In genomic region chr6:131641554-131641953, GRCh38 we compare ENCODE assay signal across 26 cellular contexts. TPM values are rescaled to one million over a fixed set of nuclear protein-coding genes. Genes with fewer than 3 reads are reported as not detected.
DNase-seq lines count a peak whose midpoint lies in the region; ATAC-seq, FAIRE-seq and TF ChIP-seq lines count a peak whose summit lies in the region.
"Had no signal": no experiment of that assay in that cellular context is flagged by ENCODE, and none has a peak within 500 bp of the region (broad histone marks: within the 10 kb centered on the region; RNA-seq: fewer than 3 reads in every experiment).

No MANE protein-coding gene starts in this region.

- ATAC-seq in natural killer cell treated with Interleukin-12 subunit alpha and Interleukin-12 subunit beta and Interleukin-15 and Interleukin-18, amount 100 ng/mL, for 72 hours: no peak
- ATAC-seq in natural killer cell (no peak), HG03095 (IDR thresholded peaks at IDR 0.05; ENCODE audit: unreplicated experiment) (no peak)
- ATAC-seq: A549, GM23338, HCT116 had no signal

- no peak for DNase-seq in natural killer cell treated with Interleukin-12 subunit alpha and Interleukin-12 subunit beta and Interleukin-15 and Interleukin-18, amount 100 ng/mL, for 72 hours (ENCODE audit: low spot score)
- no peak for DNase-seq in natural killer cell
- DNase-seq in activated T-helper 2 cell treated with anti-CD3 and anti-CD28 coated beads, Interferon-gamma antibody, Interleukin-2, Interleukin-4, amounts not matched to agents 10 μg/mL and 5 μg/mL and 100 μg/mL, durations not matched to agents 14 hours and 24 hours and 36 hours (ENCODE audit: low spot score): no peak
- peak; percentile 79 for DNase-seq in small intestine
- no peak for DNase-seq in activated naive CD4-positive, alpha-beta T cell treated with anti-CD3 and anti-CD28 coated beads, Interleukin-2, amount 10 ng/mL, durations not matched to agents 7 days and 5 days
- DNase-seq in NCI-H128 (lab: John Stamatoyannopoulos, UW; ENCODE audit: unreplicated experiment): no peak
- DNase-seq: 8988T; C1 segment of cervical spinal cord; Calu3; CD4-positive, alpha-beta memory T cell; COR-L47; DMS53; DMS79 treated with DMSO at 0.1 percent for 48 hours; GF-D8; H9; HFFc6 had no signal

- CTCF ChIA-PET in activated naive CD4-positive, alpha-beta T cell treated with anti-CD3 and anti-CD28 coated beads, Interleukin-2, amount 10 ng/mL, durations not matched to agents 7 days and 5 days (lab: Charles Lee): no interaction called here

- H3K27me3 Mint-ChIP-seq in natural killer cell treated with Interleukin-12 subunit alpha and Interleukin-12 subunit beta and Interleukin-15 and Interleukin-18, amount 100 ng/mL, for 72 hours: peaks cover 0 to 4% of the 10 kb centered on the region in 2 donors
- peaks cover 0 to 4% of the 10 kb centered on the region in 2 donors for H3K27me3 Mint-ChIP-seq in natural killer cell (ENCODE audit: low read depth in 2 of 2)
- no peaks in the 10 kb centered on the region for H3K27me3 Mint-ChIP-seq in activated T-helper 2 cell treated with anti-CD3 and anti-CD28 coated beads, Interferon-gamma antibody, Interleukin-2, Interleukin-4, amounts not matched to agents 10 μg/mL and 5 μg/mL and 100 μg/mL, durations not matched to agents 14 hours and 24 hours and 36 hours (ENCODE audit: low read depth)
- H3K27me3 Mint-ChIP-seq in activated naive CD4-positive, alpha-beta T cell treated with anti-CD3 and anti-CD28 coated beads, Interleukin-2, amount 10 ng/mL, durations not matched to agents 7 days and 5 days: no peaks in the 10 kb centered on the region

- no peaks in the 10 kb centered on the region for H3K9me3 Mint-ChIP-seq in natural killer cell treated with Interleukin-12 subunit alpha and Interleukin-12 subunit beta and Interleukin-15 and Interleukin-18, amount 100 ng/mL, for 72 hours
- H3K9me3 Mint-ChIP-seq in natural killer cell: no peaks in the 10 kb centered on the region
- peaks cover 4% of the 10 kb centered on the region for H3K9me3 Mint-ChIP-seq in activated T-helper 2 cell treated with anti-CD3 and anti-CD28 coated beads, Interferon-gamma antibody, Interleukin-2, Interleukin-4, amounts not matched to agents 10 μg/mL and 5 μg/mL and 100 μg/mL, durations not matched to agents 14 hours and 24 hours and 36 hours
- H3K9me3 Mint-ChIP-seq in activated naive CD4-positive, alpha-beta T cell treated with anti-CD3 and anti-CD28 coated beads, Interleukin-2, amount 10 ng/mL, durations not matched to agents 7 days and 5 days: no peaks in the 10 kb centered on the region
- H3K9me3 Mint-ChIP-seq: GM23338, H9, HFFc6 had no signal

- no peak for FAIRE-seq in small intestine (lab: Jason Lieb, UNC)
- FAIRE-seq: A549, GM12891, GM18507 had no signal

- H3K4me1 Mint-ChIP-seq in natural killer cell treated with Interleukin-12 subunit alpha and Interleukin-12 subunit beta and Interleukin-15 and Interleukin-18, amount 100 ng/mL, for 72 hours (ENCODE audit: low read depth in 2 of 2): peaks cover 0 to 6% of the 10 kb centered on the region in 2 donors
- no peaks in the 10 kb centered on the region for H3K4me1 Mint-ChIP-seq in natural killer cell
- H3K4me1 Mint-ChIP-seq in activated T-helper 2 cell treated with anti-CD3 and anti-CD28 coated beads, Interferon-gamma antibody, Interleukin-2, Interleukin-4, amounts not matched to agents 10 μg/mL and 5 μg/mL and 100 μg/mL, durations not matched to agents 14 hours and 24 hours and 36 hours (ENCODE audit: low read depth): peaks cover 26% of the 10 kb centered on the region
- H3K4me1 Mint-ChIP-seq in activated naive CD4-positive, alpha-beta T cell treated with anti-CD3 and anti-CD28 coated beads, Interleukin-2, amount 10 ng/mL, durations not matched to agents 7 days and 5 days: no peaks in the 10 kb centered on the region
- H3K4me1 Mint-ChIP-seq: CD4-positive, alpha-beta memory T cell; GM23338; H9 had no signal

- no peak for TF ChIP-seq CTCF in natural killer cell (IDR thresholded peaks at IDR 0.05)

- no peaks in the 10 kb centered on the region for H3K27me3 ChIP-seq in small intestine (ENCODE audit: control insufficient read depth in 2 of 2, insufficient read depth in 2 of 2, low read length in 2 of 2)

- no peaks in the 10 kb centered on the region for H3K9me3 ChIP-seq in small intestine (ENCODE audit: control insufficient read depth, low read depth)
- H3K9me3 ChIP-seq: A549 had no signal

- H3K27ac ChIP-seq in small intestine (ENCODE audit: low read depth in 1 of 2, low read length in 1 of 2): no peak overlapping the region
- H3K27ac ChIP-seq: A549 had no signal

- 19 to 86% (median 76%) methylated on average over 1 of the region's 1 CpG for WGBS in small intestine, 3 donors

- peak overlapping the region; percentile 3 for H3K4me3 Mint-ChIP-seq in natural killer cell treated with Interleukin-12 subunit alpha and Interleukin-12 subunit beta and Interleukin-15 and Interleukin-18, amount 100 ng/mL, for 72 hours
- no peak overlapping the region for H3K4me3 Mint-ChIP-seq in natural killer cell
- H3K4me3 Mint-ChIP-seq in activated T-helper 2 cell treated with anti-CD3 and anti-CD28 coated beads, Interferon-gamma antibody, Interleukin-2, Interleukin-4, amounts not matched to agents 10 μg/mL and 5 μg/mL and 100 μg/mL, durations not matched to agents 14 hours and 24 hours and 36 hours (ENCODE audit: low read depth): peak overlapping the region; percentile 28
- H3K4me3 Mint-ChIP-seq in activated naive CD4-positive, alpha-beta T cell treated with anti-CD3 and anti-CD28 coated beads, Interleukin-2, amount 10 ng/mL, durations not matched to agents 7 days and 5 days: no peak overlapping the region
- H3K4me3 Mint-ChIP-seq: CD4-positive, alpha-beta memory T cell; GM23338; H9; HFFc6 had no signal

- H3K4me1 ChIP-seq in small intestine (ENCODE audit: control insufficient read depth in 2 of 2, insufficient read depth in 1 of 2, low read depth in 1 of 2, low read length in 1 of 2): peaks cover 4% of the 10 kb centered on the region in 2 donors
- H3K4me1 ChIP-seq: A549 had no signal

- intact Hi-C loops in natural killer cell (cut with micrococcal nuclease): no loop called here
- intact Hi-C loops in activated T-helper 2 cell treated with anti-CD3 and anti-CD28 coated beads, Interferon-gamma antibody, Interleukin-2, Interleukin-4, amounts not matched to agents 10 μg/mL and 5 μg/mL and 100 μg/mL, durations not matched to agents 14 hours and 24 hours and 36 hours (cut with micrococcal nuclease): loop anchor here (2.0 kb wide), 1 partner anchor 147 kb away; no protein-coding TSS in a partner anchor

- H3K36me3 ChIP-seq in small intestine (ENCODE audit: control insufficient read depth in 2 of 2, insufficient read depth in 2 of 2, low read length in 2 of 2): no peaks in the 10 kb centered on the region

- H3K36me3 Mint-ChIP-seq in natural killer cell treated with Interleukin-12 subunit alpha and Interleukin-12 subunit beta and Interleukin-15 and Interleukin-18, amount 100 ng/mL, for 72 hours: peaks cover 6% of the 10 kb centered on the region
- no peaks in the 10 kb centered on the region for H3K36me3 Mint-ChIP-seq in natural killer cell
- H3K36me3 Mint-ChIP-seq in activated T-helper 2 cell treated with anti-CD3 and anti-CD28 coated beads, Interferon-gamma antibody, Interleukin-2, Interleukin-4, amounts not matched to agents 10 μg/mL and 5 μg/mL and 100 μg/mL, durations not matched to agents 14 hours and 24 hours and 36 hours (ENCODE audit: low read depth): peaks cover 21% of the 10 kb centered on the region
- H3K36me3 Mint-ChIP-seq in activated naive CD4-positive, alpha-beta T cell treated with anti-CD3 and anti-CD28 coated beads, Interleukin-2, amount 10 ng/mL, durations not matched to agents 7 days and 5 days: no peaks in the 10 kb centered on the region
- H3K36me3 Mint-ChIP-seq: CD4-positive, alpha-beta memory T cell had no signal

- H3K27ac Mint-ChIP-seq in natural killer cell treated with Interleukin-12 subunit alpha and Interleukin-12 subunit beta and Interleukin-15 and Interleukin-18, amount 100 ng/mL, for 72 hours: no peak overlapping the region
- H3K27ac Mint-ChIP-seq in natural killer cell: no peak overlapping the region
- peak overlapping the region; percentile 77 for H3K27ac Mint-ChIP-seq in activated T-helper 2 cell treated with anti-CD3 and anti-CD28 coated beads, Interferon-gamma antibody, Interleukin-2, Interleukin-4, amounts not matched to agents 10 μg/mL and 5 μg/mL and 100 μg/mL, durations not matched to agents 14 hours and 24 hours and 36 hours
- H3K27ac Mint-ChIP-seq in activated naive CD4-positive, alpha-beta T cell treated with anti-CD3 and anti-CD28 coated beads, Interleukin-2, amount 10 ng/mL, durations not matched to agents 7 days and 5 days: no peak overlapping the region
- H3K27ac Mint-ChIP-seq: CD4-positive, alpha-beta memory T cell; GM23338; HFFc6 had no signal

- no peak overlapping the region for H3K4me3 ChIP-seq in small intestine (ENCODE audit: low read depth in 1 of 2, low read length in 2 of 2)
- H3K4me3 ChIP-seq: A549, GM23338 had no signal

RNA-seq across cellular contexts. Expression of gene ENPP3, which starts 4.5 kb away (rescaled TPM):
- 10 to 100 TPM in 1 of 2 donors, under 1 TPM in 1; 0.81 to 11.5 TPM for total RNA-seq in natural killer cell treated with Interleukin-12 subunit alpha and Interleukin-12 subunit beta and Interleukin-15 and Interleukin-18, amount 100 ng/mL, for 72 hours
- 10 to 100 TPM in 1 of 3 donors, 1 to 10 TPM in 1, under 1 TPM in 1; 0.33 to 32.4 (median 1.8) TPM for total RNA-seq in natural killer cell
- total RNA-seq in activated T-helper 2 cell treated with anti-CD3 and anti-CD28 coated beads, Interferon-gamma antibody, Interleukin-2, Interleukin-4, amounts not matched to agents 10 μg/mL and 5 μg/mL and 100 μg/mL, durations not matched to agents 14 hours and 24 hours and 36 hours: 16.3 and 18.7 TPM in 2 replicates
- polyA plus RNA-seq in small intestine: 1 to 10 TPM in 2 of 3 donors, under 1 TPM in 1; 0.57 to 8.9 (median 5.4) TPM
- total RNA-seq: Calu3, Daoy, G401, GM23338, H4 had no signal
- polyA plus RNA-seq: A549, BJ, GM23338 had no signal

RNA-seq across cellular contexts. Expression of gene MED23, which starts 13.5 kb away (rescaled TPM):
- total RNA-seq in natural killer cell treated with Interleukin-12 subunit alpha and Interleukin-12 subunit beta and Interleukin-15 and Interleukin-18, amount 100 ng/mL, for 72 hours: 10 to 100 TPM; 37.4 to 44.5 TPM
- 10 to 100 TPM; 63.8 to 71.2 (median 67.4) TPM for total RNA-seq in natural killer cell
- total RNA-seq in activated T-helper 2 cell treated with anti-CD3 and anti-CD28 coated beads, Interferon-gamma antibody, Interleukin-2, Interleukin-4, amounts not matched to agents 10 μg/mL and 5 μg/mL and 100 μg/mL, durations not matched to agents 14 hours and 24 hours and 36 hours: 40.4 and 43.6 TPM in 2 replicates
- 10 to 100 TPM in 1 of 3 donors, 1 to 10 TPM in 2; 8.1 to 18.6 (median 8.6) TPM for polyA plus RNA-seq in small intestine

RNA-seq across cellular contexts. Expression of gene OR2A4, which starts 59.6 kb away (rescaled TPM):
- under 1 TPM in 1 of 2 donors, not detected in 1; 0.21 TPM for total RNA-seq in natural killer cell treated with Interleukin-12 subunit alpha and Interleukin-12 subunit beta and Interleukin-15 and Interleukin-18, amount 100 ng/mL, for 72 hours
- under 1 TPM in 1 of 3 donors, not detected in 2; 0.33 TPM for total RNA-seq in natural killer cell
- not detected in 2 replicates for total RNA-seq in activated T-helper 2 cell treated with anti-CD3 and anti-CD28 coated beads, Interferon-gamma antibody, Interleukin-2, Interleukin-4, amounts not matched to agents 10 μg/mL and 5 μg/mL and 100 μg/mL, durations not matched to agents 14 hours and 24 hours and 36 hours
- not detected for polyA plus RNA-seq in small intestine
- total RNA-seq: Calu3; CD4-positive, alpha-beta memory T cell; Daoy; G401; GM23338; H4; H9; HFFc6 had no signal
- polyA plus RNA-seq: A549; BJ; CD4-positive, alpha-beta memory T cell; GM23338 had no signal

Comparison
In these comparisons a context has a peak if more than half of its experiments do, and no peak if none do; other contexts are left out.
1. H3K4me3 Mint-ChIP-seq: peak in natural killer cell treated with Interleukin-12 subunit alpha and Interleukin-12 subunit beta and Interleukin-15 and Interleukin-18, amount 100 ng/mL, for 72 hours (single experiment) and activated T-helper 2 cell treated with anti-CD3 and anti-CD28 coated beads, Interferon-gamma antibody, Interleukin-2, Interleukin-4, amounts not matched to agents 10 μg/mL and 5 μg/mL and 100 μg/mL, durations not matched to agents 14 hours and 24 hours and 36 hours (single experiment); none in natural killer cell (single experiment) and activated naive CD4-positive, alpha-beta T cell treated with anti-CD3 and anti-CD28 coated beads, Interleukin-2, amount 10 ng/mL, durations not matched to agents 7 days and 5 days (single experiment).